Comparison of ENCODE assay signal across 17 cellular contexts in the genomic region with DNA sequence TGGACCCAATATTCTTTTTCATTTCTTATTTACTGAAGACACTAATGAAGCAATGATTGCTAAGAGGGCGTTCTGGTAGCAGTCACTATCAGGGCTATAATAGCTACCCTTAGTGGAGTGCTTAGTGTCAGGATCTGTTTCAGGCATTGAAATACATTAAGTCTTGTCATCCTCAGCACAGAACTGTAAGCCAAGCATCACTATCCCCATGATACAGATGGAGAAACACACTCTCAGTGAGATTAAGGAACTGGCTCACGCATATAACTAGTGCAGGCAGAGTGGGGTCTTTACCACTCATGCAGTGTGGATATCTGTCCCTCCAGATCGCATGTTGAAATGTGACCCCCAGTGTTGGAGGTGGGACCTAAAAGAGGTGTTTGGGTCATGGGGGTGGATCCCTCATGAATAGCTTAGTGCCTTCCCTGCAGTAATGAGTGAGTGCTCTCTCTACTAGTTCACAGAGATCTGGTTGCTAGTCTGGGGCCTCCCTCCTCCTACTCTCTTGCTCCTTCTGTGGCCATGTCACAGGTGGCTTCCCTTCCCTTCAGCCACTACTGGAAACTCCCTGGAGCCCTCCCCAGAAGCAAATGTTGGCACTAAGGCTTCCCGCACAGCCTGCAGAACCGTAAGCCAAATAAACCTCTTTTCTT. TPM values are rescaled to one million over a fixed set of nuclear protein-coding genes. Genes with fewer than 3 reads are reported as not detected.
DNase-seq lines count a peak whose midpoint lies in the region; TF ChIP-seq lines count a peak whose summit lies in the region.
"Had no signal": no experiment of that assay in that cellular context is flagged by ENCODE, and none has a peak within 500 bp of the region (broad histone marks: within the 10 kb centered on the region; RNA-seq: fewer than 3 reads in every experiment).

No MANE protein-coding gene starts in this region.

- peak overlapping the region; percentile 69 for H3K27ac Mint-ChIP-seq in activated CD4-positive, alpha-beta T cell treated with anti-CD3 and anti-CD28 coated beads, Interleukin-2, amount 10 ng/mL, durations not matched to agents 24 days and 14 days
- H3K27ac Mint-ChIP-seq in MCF 10A (ENCODE audit: low read depth, unreplicated experiment): no peak overlapping the region
- H3K27ac Mint-ChIP-seq: endodermal cell had no signal

- H3K4me1 ChIP-seq in prostate gland (replicated peaks) (no peaks in the 10 kb centered on the region), tibial artery (no peaks in the 10 kb centered on the region)

- H3K27me3 Mint-ChIP-seq in activated CD4-positive, alpha-beta T cell treated with anti-CD3 and anti-CD28 coated beads, Interleukin-2, amount 10 ng/mL, durations not matched to agents 24 days and 14 days: no peaks in the 10 kb centered on the region
- H3K27me3 Mint-ChIP-seq in MCF 10A (ENCODE audit: insufficient read depth, unreplicated experiment): peaks cover 32% of the 10 kb centered on the region

- 71% methylated on average over 5 of the region's 5 CpGs for WGBS in prostate gland

- BruUV-seq in MCF 10A (replicated peaks; lab: Mats Ljungman, UMichigan): no TSS peak

- H3K27ac ChIP-seq in VCaP: peak overlapping the region; percentile 82; the same call in 1 of the 2 replicates
- peak overlapping the region; percentile 26 to 83 for H3K27ac ChIP-seq in prostate gland
- H3K27ac ChIP-seq in tibial artery: no peak overlapping the region
- H3K27ac ChIP-seq: RWPE1 had no signal

- CTCF ChIA-PET in MCF 10A (lab: Yijun Ruan, JAX): no interaction called here

- H3K36me3 ChIP-seq in prostate gland (no peaks in the 10 kb centered on the region), tibial artery (no peaks in the 10 kb centered on the region)
- H3K36me3 ChIP-seq: heart right ventricle had no signal

- POLR2A ChIA-PET in MCF 10A (lab: Yijun Ruan, JAX): no interaction called here

- H3K9me3 ChIP-seq in prostate gland (no peaks in the 10 kb centered on the region), tibial artery (no peaks in the 10 kb centered on the region)

- H3K36me3 Mint-ChIP-seq in activated CD4-positive, alpha-beta T cell treated with anti-CD3 and anti-CD28 coated beads, Interleukin-2, amount 10 ng/mL, durations not matched to agents 24 days and 14 days (ENCODE audit: low read depth): no peaks in the 10 kb centered on the region
- no peaks in the 10 kb centered on the region for H3K36me3 Mint-ChIP-seq in MCF 10A (ENCODE audit: insufficient read depth, unreplicated experiment)

- intact Hi-C loops in activated CD4-positive, alpha-beta T cell treated with anti-CD3 and anti-CD28 coated beads, Interleukin-2, amount 10 ng/mL, durations not matched to agents 24 days and 14 days (cut with micrococcal nuclease): no loop called here
- intact Hi-C loops in prostate gland (cut with DNase I) (no loop called here), tibial artery (cut with DNase I; ENCODE audit: low total_unique reads) (no loop called here), MCF 10A (cut with micrococcal nuclease) (no loop called here)

- TF ChIP-seq CTCF in VCaP (conservative IDR thresholded peaks at IDR 0.05): no peak
- no peak for TF ChIP-seq CTCF in prostate gland (IDR thresholded peaks at IDR 0.05)
- TF ChIP-seq CTCF in tibial artery (IDR thresholded peaks at IDR 0.05): no peak
- no peak for TF ChIP-seq CTCF in MCF 10A (IDR thresholded peaks at IDR 0.05; ENCODE audit: unreplicated experiment)

- peak overlapping the region; percentile 21 for H3K4me3 Mint-ChIP-seq in activated CD4-positive, alpha-beta T cell treated with anti-CD3 and anti-CD28 coated beads, Interleukin-2, amount 10 ng/mL, durations not matched to agents 24 days and 14 days
- no peak overlapping the region for H3K4me3 Mint-ChIP-seq in MCF 10A (ENCODE audit: unreplicated experiment)
- H3K4me3 Mint-ChIP-seq: endodermal cell had no signal

- peaks cover 20% of the 10 kb centered on the region for H3K4me1 Mint-ChIP-seq in activated CD4-positive, alpha-beta T cell treated with anti-CD3 and anti-CD28 coated beads, Interleukin-2, amount 10 ng/mL, durations not matched to agents 24 days and 14 days
- no peaks in the 10 kb centered on the region for H3K4me1 Mint-ChIP-seq in MCF 10A (ENCODE audit: insufficient read depth, unreplicated experiment)

- H3K4me3 ChIP-seq in prostate gland (no peak overlapping the region), tibial artery (no peak overlapping the region)
- H3K4me3 ChIP-seq: heart right ventricle had no signal

- no peaks in the 10 kb centered on the region for H3K9me3 Mint-ChIP-seq in activated CD4-positive, alpha-beta T cell treated with anti-CD3 and anti-CD28 coated beads, Interleukin-2, amount 10 ng/mL, durations not matched to agents 24 days and 14 days
- no peaks in the 10 kb centered on the region for H3K9me3 Mint-ChIP-seq in MCF 10A (ENCODE audit: unreplicated experiment)

- DNase-seq in activated CD4-positive, alpha-beta T cell treated with anti-CD3 and anti-CD28 coated beads, Interleukin-2, amount 10 ng/mL, durations not matched to agents 24 days and 14 days: no peak
- no peak for DNase-seq in activated CD4-positive, alpha-beta T cell treated with anti-CD3 and anti-CD28 coated beads, Interleukin-2, amount 50 U/mL, for 1 hour
- peak; percentile 58 for DNase-seq in KG1 (lab: John Stamatoyannopoulos, UW)
- DNase-seq in prostate gland (ENCODE audit: low spot score): no peak
- DNase-seq in tibial artery: no peak
- no peak for DNase-seq in DMS 273 treated with DMSO at 0.1 percent for 48 hours (lab: John Stamatoyannopoulos, UW)
- DNase-seq in MCF 10A (ENCODE audit: unreplicated experiment): no peak
- DNase-seq: activated CD8-positive, alpha-beta memory T cell treated with anti-CD3 and anti-CD28 coated beads, Interleukin-2, amount 50 U/mL, for 4 hours; activated gamma-delta T cell; endodermal cell; heart right ventricle; islet precursor cell; NCI-H1092 had no signal

- no peak for TF ChIP-seq POLR2A in prostate gland (IDR thresholded peaks at IDR 0.05)

- H3K27me3 ChIP-seq in prostate gland (replicated peaks; ENCODE audit: insufficient read depth) (no peaks in the 10 kb centered on the region), tibial artery (no peaks in the 10 kb centered on the region)
- H3K27me3 ChIP-seq: heart right ventricle had no signal

RNA-seq across cellular contexts. Expression of gene MSMB, which starts 31.7 kb away (rescaled TPM):
- total RNA-seq in activated CD4-positive, alpha-beta T cell treated with anti-CD3 and anti-CD28 coated beads, Interleukin-2, amount 10 ng/mL, durations not matched to agents 24 days and 14 days: not detected in 2 replicates
- total RNA-seq in prostate gland (1,000 to 10,000 TPM; 1,381 to 2,749 TPM), MCF 10A (2022) (not detected in 2 replicates)
- total RNA-seq: G401; heart right ventricle; T-helper 1 cell treated with Interleukin-12 subunit alpha and Interleukin-12 subunit beta and Interleukin-4 antibody, amounts not matched to agents 30 ng/mL and 1 ng/mL, for 36 hours had no signal

RNA-seq across cellular contexts. Expression of gene NCOA4, which starts 47.3 kb away (rescaled TPM):
- 95.2 and 98.2 TPM in 2 replicates for total RNA-seq in activated CD4-positive, alpha-beta T cell treated with anti-CD3 and anti-CD28 coated beads, Interleukin-2, amount 10 ng/mL, durations not matched to agents 24 days and 14 days
- 100 to 1,000 TPM; 131 to 434 TPM for total RNA-seq in prostate gland
- total RNA-seq in MCF 10A (2022): 73.5 and 81.6 TPM in 2 replicates

Comparison
In these comparisons a context has a peak if more than half of its experiments do, and no peak if none do; other contexts are left out.
1. H3K27ac ChIP-seq: peak in VCaP (single experiment) and prostate gland (2 of 2); none in tibial artery (0 of 2).
2. RNA of gene MSMB, which starts 31.7 kb away (total RNA-seq): 1,381 to 2,749 TPM in prostate gland; not detected in activated CD4-positive, alpha-beta T cell treated with anti-CD3 and anti-CD28 coated beads, Interleukin-2, amount 10 ng/mL, durations not matched to agents 24 days and 14 days and not detected in MCF 10A; every median in the first group is over 1,000 times any median in the second.